8 cellular contexts compared by ENCODE assay signal in genomic region chr21:32826317-32827167, GRCh38. TPM values are rescaled to one million over a fixed set of nuclear protein-coding genes. Genes with fewer than 3 reads are reported as not detected.
A peak's percentile ranks its signal among the peaks of the same experiment; 100 is the strongest.
DNase-seq lines count a peak whose midpoint lies in the region; ATAC-seq lines count a peak whose summit lies in the region.

No MANE protein-coding gene starts in this region.

- H2BK12ac ChIP-seq in neuronal stem cell (ENCODE audit: low read length) = no peak overlapping the region

- no peaks in the 10 kb centered on the region for H3K27me3 ChIP-seq in neuronal stem cell (ENCODE audit: control insufficient read depth in 3 of 3, insufficient read depth in 3 of 3, low read depth in 1 of 3, low read length in 3 of 3)

- H3K14ac ChIP-seq in neuronal stem cell (ENCODE audit: low read length) = no peak overlapping the region

- no peaks in the 10 kb centered on the region for H3K9me3 ChIP-seq in neuronal stem cell (replicated peaks in 1 of 2; ENCODE audit: control insufficient read depth in 2 of 2, insufficient read depth in 1 of 2, low read depth in 1 of 2, low read length in 2 of 2)

- H3K18ac ChIP-seq in neuronal stem cell (ENCODE audit: low read length) = peak overlapping the region; percentile 13

- no peak overlapping the region for H2BK120ac ChIP-seq in neuronal stem cell (ENCODE audit: low read depth, low read length)

- no peak overlapping the region for H3K9ac ChIP-seq in neuronal stem cell (ENCODE audit: low read depth, low read length, poor library complexity)

- H3K4me2 ChIP-seq in neuronal stem cell (ENCODE audit: insufficient read depth, low read length, poor library complexity, severe bottlenecking) = no peak overlapping the region

- H4K8ac ChIP-seq in neuronal stem cell (ENCODE audit: low read depth, low read length) = no peak overlapping the region

- no peaks in the 10 kb centered on the region for H3K36me3 ChIP-seq in neuronal stem cell (replicated peaks in 1 of 2; ENCODE audit: control insufficient read depth in 2 of 2, insufficient read depth in 2 of 2, low read length in 2 of 2)

- H3K4me3 ChIP-seq in neuronal stem cell (ENCODE audit: low read length in 2 of 2) = no peak overlapping the region

- no CpG with 5 or more reads among the region's 9 CpGs for WGBS in neuronal stem cell (ENCODE audit: extremely low coverage in 2 of 2, insufficient read length in 2 of 2, insufficient replicate concordance in 1 of 2), 2 donors

- no peak overlapping the region for H4K91ac ChIP-seq in neuronal stem cell (ENCODE audit: low read depth, low read length, poor library complexity)

- H2BK15ac ChIP-seq in neuronal stem cell (ENCODE audit: low read length) = no peak overlapping the region

- H2BK5ac ChIP-seq in neuronal stem cell (ENCODE audit: low read length) = no peak overlapping the region

- no peaks in the 10 kb centered on the region for H3K79me1 ChIP-seq in neuronal stem cell (ENCODE audit: low read depth, low read length)

- H3K4ac ChIP-seq in neuronal stem cell (ENCODE audit: low read length) = no peak overlapping the region

- H3K23ac ChIP-seq in neuronal stem cell (ENCODE audit: low read depth, low read length, poor library complexity) = no peak overlapping the region

- no peak overlapping the region for H2AFZ ChIP-seq in neuronal stem cell (ENCODE audit: low read length)

- DNase-seq in DMS79 treated with DMSO at 0.1 percent for 48 hours (lab: John Stamatoyannopoulos, UW) (peak; percentile 12), HCEC 1CT (peak; percentile 59), NCI-H226 (peak; percentile 8), fibroblast of the conjunctiva (ENCODE audit: low read depth) (peak; percentile 40), neuronal stem cell (ENCODE audit: low spot score) (no peak)
- DNase-seq in activated CD4-positive, alpha-beta T cell treated with anti-CD3 and anti-CD28 coated beads, Interleukin-2, amount 50 U/mL, for 48 hours = peak; percentile 16 to 35

- H3K27ac ChIP-seq in neuronal stem cell (replicated peaks; ENCODE audit: low read length) = no peak overlapping the region

- ATAC-seq in HG03460 (IDR thresholded peaks at IDR 0.05; ENCODE audit: unreplicated experiment) (no peak), GM21447 (IDR thresholded peaks at IDR 0.05; ENCODE audit: unreplicated experiment) (no peak)

- no peaks in the 10 kb centered on the region for H3K4me1 ChIP-seq in neuronal stem cell (ENCODE audit: control insufficient read depth in 2 of 2, insufficient read depth in 1 of 2, low read depth in 1 of 2, low read length in 2 of 2)

- no peak overlapping the region for H2AK5ac ChIP-seq in neuronal stem cell (ENCODE audit: low read depth, low read length)

RNA-seq across cellular contexts. Expression of gene PAXBP1, which starts 55.0 kb away (rescaled TPM):
- polyA plus RNA-seq in neuronal stem cell (2013, experiment 1 of 2) = 63.7 TPM
- polyA plus RNA-seq in neuronal stem cell (2013, experiment 2 of 2) = 65.0 TPM
